Comparison of ENCODE assay signal across 8 cellular contexts in the genomic region with DNA sequence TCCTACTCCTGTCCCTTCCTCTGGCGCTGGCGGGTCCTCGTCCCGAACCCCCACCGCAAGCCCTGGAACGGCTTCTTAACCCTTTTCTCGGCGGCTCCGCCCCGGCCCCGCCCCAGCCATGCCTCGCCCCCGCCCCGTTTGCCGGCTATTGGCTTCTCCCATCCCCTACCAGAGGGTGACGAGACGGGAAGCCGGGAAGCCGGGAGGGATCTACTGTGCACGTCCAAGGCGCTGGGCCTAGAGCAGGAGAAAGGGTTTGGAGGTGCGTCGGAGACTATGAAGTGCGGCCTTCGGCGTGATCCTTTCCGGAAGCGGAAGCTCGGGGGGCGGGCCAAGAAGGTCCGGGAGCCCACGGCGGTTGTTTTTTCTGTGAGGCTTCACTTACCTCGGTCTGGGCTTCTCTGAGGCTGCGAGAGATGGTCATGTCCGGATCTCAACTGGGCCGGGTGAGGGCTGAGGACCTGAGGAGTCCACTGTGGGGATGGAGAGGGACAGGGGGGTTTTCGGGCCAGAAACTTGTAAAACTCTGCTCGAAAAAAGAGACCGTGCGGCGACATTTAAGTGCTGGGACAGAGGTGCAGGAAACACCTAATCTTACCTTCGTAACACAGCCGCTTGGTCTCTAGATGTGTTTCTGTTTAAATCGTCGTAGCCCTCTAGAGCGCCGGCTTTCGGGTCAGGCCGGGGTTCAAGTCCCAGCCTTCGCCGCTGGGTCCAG. TPM values are rescaled to one million over a fixed set of nuclear protein-coding genes. Genes with fewer than 3 reads are reported as not detected.
A peak's percentile ranks its signal among the peaks of the same experiment; 100 is the strongest.
DNase-seq lines count a peak whose midpoint lies in the region; ATAC-seq and TF ChIP-seq lines count a peak whose summit lies in the region.

No MANE protein-coding gene starts in this region.

- H3K27ac ChIP-seq in colonic mucosa, result peak overlapping the region; percentile 54

- peak overlapping the region; percentile 55 for H3K4me3 ChIP-seq in colonic mucosa

- peak overlapping the region; percentile 55 to 66 for H3K9ac ChIP-seq in colonic mucosa (ENCODE audit: low read depth in 2 of 2, low read length in 2 of 2)

- ATAC-seq in HG02759 (IDR thresholded peaks at IDR 0.05; ENCODE audit: unreplicated experiment), result peak; percentile 96

- TF ChIP-seq CTCF in colonic mucosa (IDR thresholded peaks at IDR 0.05), result no peak

- peak; percentile 27 for DNase-seq in GF-D8 (lab: John Stamatoyannopoulos, UW)
- DNase-seq in NCI-H2171 treated with DMSO at 0.1 percent for 48 hours (lab: John Stamatoyannopoulos, UW), result peak; percentile 65
- peak; percentile 29 to 66 for DNase-seq in activated CD4-positive, alpha-beta T cell treated with anti-CD3 and anti-CD28 coated beads for 24 hours (ENCODE audit: low read depth in 2 of 2)
- peak; percentile 77 for DNase-seq in colonic mucosa
- peak; percentile 97 for DNase-seq in left kidney (ENCODE audit: low read depth, low spot score)
- DNase-seq in stimulated activated CD4-positive, alpha-beta T cell treated with anti-CD3 and anti-CD28 coated beads, Interleukin-2, amount 100 ng/mL, for 4 hours (ENCODE audit: low read depth), result peak; percentile 50
- no peak for DNase-seq in cortex of kidney (lab: John Stamatoyannopoulos, UW)

- no peaks in the 10 kb centered on the region for H3K9me3 ChIP-seq in colonic mucosa

- H3K27me3 ChIP-seq in colonic mucosa, result no peaks in the 10 kb centered on the region

- H3K4me1 ChIP-seq in colonic mucosa, result no peaks in the 10 kb centered on the region

- no peaks in the 10 kb centered on the region for H3K36me3 ChIP-seq in colonic mucosa

- intact Hi-C loops in colonic mucosa (cut with DNase I), result no loop called here

RNA-seq across cellular contexts. Expression of a gene that starts 21.4 kb away (rescaled TPM):
- total RNA-seq in colonic mucosa, result not detected
